26 cellular contexts compared by ENCODE assay signal in the genomic region with DNA sequence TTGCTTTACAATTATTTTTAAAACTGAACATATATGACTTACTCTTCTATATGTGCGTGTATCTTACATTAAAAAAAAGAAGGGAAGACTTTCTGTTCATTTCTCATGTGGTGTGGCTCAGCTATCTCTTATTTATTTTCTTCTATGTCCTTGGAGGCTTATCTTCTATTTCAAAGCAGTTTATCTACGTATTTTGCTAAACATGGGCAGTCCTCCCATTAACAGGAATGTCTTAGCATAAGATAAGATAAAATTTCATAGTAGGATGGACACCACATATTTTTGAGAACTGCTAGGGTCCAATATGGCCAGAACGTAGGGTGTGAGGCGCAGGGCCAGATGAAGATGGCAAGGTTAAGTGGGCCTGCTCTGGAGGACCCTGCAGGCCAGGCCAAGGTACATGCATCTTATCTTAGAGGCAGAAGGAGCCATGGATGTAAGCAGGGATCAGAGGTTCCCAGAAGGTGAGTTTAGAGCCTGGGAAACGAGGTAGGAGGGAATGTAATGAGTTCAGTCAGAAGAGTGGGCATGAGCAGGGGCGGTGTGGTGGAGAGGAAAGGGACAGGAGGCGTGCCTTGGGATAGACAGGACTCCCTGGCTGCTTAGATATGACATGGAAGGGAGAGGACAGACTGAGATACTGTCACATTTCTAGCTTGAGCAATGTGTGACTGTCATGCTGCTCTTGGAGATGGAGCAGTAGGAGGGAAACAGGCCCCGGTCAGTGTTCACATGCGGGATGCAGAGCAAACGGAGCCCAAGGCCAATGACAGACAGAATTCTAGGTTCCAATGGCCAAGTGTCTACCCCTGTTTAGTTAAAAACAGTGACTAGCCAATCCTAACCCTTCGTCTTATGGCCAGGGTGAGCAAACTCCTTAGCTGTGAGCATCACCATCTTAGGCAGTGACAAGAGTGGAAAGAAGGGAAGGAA.
"Had no signal": no experiment of that assay in that cellular context is flagged by ENCODE, and none has a peak within 500 bp of the region (broad histone marks: within the 10 kb centered on the region; RNA-seq: fewer than 3 reads in every experiment).

No MANE protein-coding gene starts in this region.

- H3K4me3 Mint-ChIP-seq: activated naive CD4-positive, alpha-beta T cell treated with anti-CD3 and anti-CD28 coated beads, Interleukin-2, amount 10 ng/mL, durations not matched to agents 7 days and 5 days; activated naive CD8-positive, alpha-beta T cell treated with anti-CD3 and anti-CD28 coated beads, Interleukin-2, amount 10 ng/mL, durations not matched to agents 7 days and 5 days; natural killer cell; T-cell; T-helper 2 cell treated with Interferon-gamma antibody and Interleukin-4, amounts not matched to agents 5 μg/mL and 100 μg/mL, for 36 hours had no signal

- H3K27me3 ChIP-seq: testis, transverse colon had no signal

- H3K36me3 ChIP-seq: neutrophil, transverse colon, WERI-Rb-1 had no signal

- H3K27ac Mint-ChIP-seq: activated naive CD4-positive, alpha-beta T cell treated with anti-CD3 and anti-CD28 coated beads, Interleukin-2, amount 10 ng/mL, durations not matched to agents 7 days and 5 days; activated naive CD8-positive, alpha-beta T cell treated with anti-CD3 and anti-CD28 coated beads, Interleukin-2, amount 10 ng/mL, durations not matched to agents 7 days and 5 days; natural killer cell; T-cell; T-helper 2 cell treated with Interferon-gamma antibody and Interleukin-4, amounts not matched to agents 5 μg/mL and 100 μg/mL, for 36 hours had no signal

- H3K27ac ChIP-seq: neutrophil, testis, transverse colon, WERI-Rb-1 had no signal

- ATAC-seq: activated CD4-positive, CD25-positive, alpha-beta regulatory T cell treated with anti-CD3 and anti-CD28 coated beads, Interleukin-2, amount 50 U/mL, for 24 hours; esophagus mucosa; left cardiac atrium; natural killer cell; sciatic nerve; stimulated activated naive CD8-positive, alpha-beta T cell treated with anti-CD3 and anti-CD28 coated beads, Interleukin-15, Interleukin-2, amounts not matched to agents 100 U/mL and 50 U/mL, for 24 hours; T-cell had no signal

- DNase-seq: activated CD4-positive, alpha-beta T cell treated with anti-CD3 and anti-CD28 coated beads for 48 hours; activated CD4-positive, alpha-beta T cell treated with anti-CD3 and anti-CD28 coated beads, Interleukin-2, amount 50 U/mL, for 48 hours; activated CD8-positive, alpha-beta memory T cell treated with anti-CD3 and anti-CD28 coated beads, Interleukin-2, amount 50 U/mL, for 4 hours; activated gamma-delta T cell; activated naive CD4-positive, alpha-beta T cell treated with anti-CD3 and anti-CD28 coated beads, Interleukin-2, amount 10 ng/mL, durations not matched to agents 7 days and 5 days; activated naive CD8-positive, alpha-beta T cell treated with anti-CD3 and anti-CD28 coated beads, Interleukin-2, amount 10 ng/mL, durations not matched to agents 7 days and 5 days; activated T-cell treated with anti-CD3 and anti-CD28 coated beads, Interleukin-2, amount 50 U/mL, for 1 hour; amygdala; caudate nucleus; foreskin melanocyte; left cardiac atrium; mammary epithelial cell; natural killer cell; stimulated activated CD4-positive, alpha-beta T cell treated with anti-CD3 and anti-CD28 coated beads, Interleukin-12 subunit alpha, Interleukin-12 subunit beta, amount 100 ng/mL, for 4 hours; stimulated activated CD4-positive, alpha-beta T cell treated with anti-CD3 and anti-CD28 coated beads, Interleukin-4, amount 100 ng/mL, for 1 hour; stimulated activated naive CD8-positive, alpha-beta T cell treated with anti-CD3 and anti-CD28 coated beads, Interleukin-15, Interleukin-2, amounts not matched to agents 100 U/mL and 50 U/mL, for 24 hours; T-cell; testis; transverse colon; WERI-Rb-1 had no signal

- H3K9me3 ChIP-seq: neutrophil, testis, transverse colon had no signal

- H3K36me3 Mint-ChIP-seq: activated naive CD4-positive, alpha-beta T cell treated with anti-CD3 and anti-CD28 coated beads, Interleukin-2, amount 10 ng/mL, durations not matched to agents 7 days and 5 days; activated naive CD8-positive, alpha-beta T cell treated with anti-CD3 and anti-CD28 coated beads, Interleukin-2, amount 10 ng/mL, durations not matched to agents 7 days and 5 days; natural killer cell; T-cell had no signal

- H3K9me3 Mint-ChIP-seq: activated naive CD4-positive, alpha-beta T cell treated with anti-CD3 and anti-CD28 coated beads, Interleukin-2, amount 10 ng/mL, durations not matched to agents 7 days and 5 days; activated naive CD8-positive, alpha-beta T cell treated with anti-CD3 and anti-CD28 coated beads, Interleukin-2, amount 10 ng/mL, durations not matched to agents 7 days and 5 days; natural killer cell; T-cell; T-helper 2 cell treated with Interferon-gamma antibody and Interleukin-4, amounts not matched to agents 5 μg/mL and 100 μg/mL, for 36 hours had no signal

- H3K4me3 ChIP-seq: skin epidermis, testis, transverse colon had no signal
